Comparison of ENCODE assay signal across 11 cellular contexts in genomic region chr22:28766628-28767027, GRCh38.
"Had no signal": no experiment of that assay in that cellular context is flagged by ENCODE, and none has a peak within 500 bp of the region (broad histone marks: within the 10 kb centered on the region; RNA-seq: fewer than 3 reads in every experiment).

No MANE protein-coding gene starts in this region.

- DNase-seq: GM23248, GOT3, H7, H9, HCEC 1CT, HFFc6 had no signal

- H3K36me3 ChIP-seq: HAP-1 had no signal

- H2AFZ ChIP-seq: GM23248, GM23338 had no signal

- H3K9me3 ChIP-seq: HAP-1 had no signal

- ATAC-seq: GM23338, HCT116 had no signal

- H3K27ac ChIP-seq: GM23248 had no signal

- FAIRE-seq: H1, H54 had no signal

- H3K4me3 ChIP-seq: GM23248, GM23338, HAP-1 had no signal

- H3K9ac ChIP-seq: GM23248 had no signal

- H3K4me2 ChIP-seq: GM23338 had no signal

- H3K4me1 ChIP-seq: HAP-1 had no signal
